Comparison of ENCODE assay signal across 15 cellular contexts in the genomic region with DNA sequence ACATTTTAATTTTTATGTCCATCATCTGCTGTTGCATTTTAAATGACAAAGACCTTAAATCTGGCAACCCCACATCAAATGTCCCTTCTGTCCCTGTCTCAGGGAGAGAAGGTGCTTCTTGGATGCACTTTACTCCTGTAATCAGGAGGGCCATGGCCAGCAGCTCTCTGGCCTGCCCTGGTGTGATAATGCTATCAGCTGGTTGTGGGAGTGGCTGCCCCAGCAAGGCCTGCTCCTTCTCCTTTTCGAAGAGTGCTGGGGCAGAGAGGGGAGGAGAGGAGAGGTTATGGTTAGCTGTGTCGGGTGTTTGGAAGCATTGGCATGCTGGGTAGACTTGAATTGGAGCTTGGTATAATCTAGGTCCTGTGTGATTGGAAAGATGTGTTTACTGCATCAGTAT. TPM values are rescaled to one million over a fixed set of nuclear protein-coding genes. Genes with fewer than 3 reads are reported as not detected.
A peak's percentile ranks its signal among the peaks of the same experiment; 100 is the strongest.
DNase-seq lines count a peak whose midpoint lies in the region; FAIRE-seq and TF ChIP-seq lines count a peak whose summit lies in the region.
"Had no signal": no experiment of that assay in that cellular context is flagged by ENCODE, and none has a peak within 500 bp of the region (broad histone marks: within the 10 kb centered on the region; RNA-seq: fewer than 3 reads in every experiment).

No MANE protein-coding gene starts in this region.

- H3K27me3 ChIP-seq in BE2C (no peaks in the 10 kb centered on the region), H1 (replicated peaks in 1 of 4; ENCODE audit: control insufficient read depth in 3 of 4, extremely low read depth in 1 of 4, insufficient read depth in 3 of 4, low read length in 3 of 4) (no peaks in the 10 kb centered on the region), spleen (replicated peaks in 1 of 7) (no peaks in the 10 kb centered on the region)
- H3K27me3 ChIP-seq: suprapubic skin had no signal

- no peak overlapping the region for H2BK12ac ChIP-seq in H1 (ENCODE audit: low read depth, low read length)

- H2BK20ac ChIP-seq in H1 (ENCODE audit: low read length) = no peak overlapping the region

- TF ChIP-seq POLR2A in H1 (IDR thresholded peaks at IDR 0.05; ENCODE audit: control extremely low read depth in 1 of 2, low read depth in 2 of 2, low read length in 2 of 2) (no peak), spleen (IDR thresholded peaks at IDR 0.05) (no peak)

- H3K27ac ChIP-seq in H1 (ENCODE audit: low read depth, low read length) (no peak overlapping the region), spleen (peak overlapping the region in 2 of 8 donors; percentile 0 to 23)
- H3K27ac ChIP-seq: epithelial cell of prostate, suprapubic skin had no signal

- no peak overlapping the region for H2BK15ac ChIP-seq in H1 (ENCODE audit: low read length)

- H3K36me3 ChIP-seq in BE2C (no peaks in the 10 kb centered on the region; the same call in 1 of the 2 replicates), H1 (ENCODE audit: control insufficient read depth in 2 of 4, insufficient read depth in 4 of 4, low read length in 3 of 4) (no peaks in the 10 kb centered on the region), spleen (peaks cover 0 to 10% (median 1%) of the 10 kb centered on the region in 6 donors)
- H3K36me3 ChIP-seq: suprapubic skin had no signal

- no peak overlapping the region for H2BK120ac ChIP-seq in H1 (replicated peaks; ENCODE audit: low read depth, low read length)

- DNase-seq in BE2C (peak; percentile 42), KBM-7 (peak; percentile 37), H1 (ENCODE audit: low read depth in 1 of 2, low spot score in 2 of 2) (no peak), myocyte (ENCODE audit: low read depth) (peak; percentile 49), GM13977 (ENCODE audit: low spot score) (no peak), hippocampal formation (lab: John Stamatoyannopoulos, UW) (no peak), spleen (no peak), DMS153 treated with DMSO at 0.1 percent for 48 hours (lab: John Stamatoyannopoulos, UW; ENCODE audit: unreplicated experiment) (no peak)
- DNase-seq: activated CD8-positive, alpha-beta memory T cell treated with anti-CD3 and anti-CD28 coated beads for 24 hours; activated naive CD4-positive, alpha-beta T cell; DMS79; NCI-H2107; NCI-H774 had no signal

- H3K14ac ChIP-seq in H1 (ENCODE audit: insufficient read length) = no peak overlapping the region

- no peak overlapping the region for H3K4me2 ChIP-seq in H1 (ENCODE audit: insufficient read depth in 1 of 2, low read depth in 2 of 2, low read length in 2 of 2)

- H2BK5ac ChIP-seq in H1 (ENCODE audit: low read depth, low read length) = 0 out of 2 replicates have a peak overlapping the region, but pooled peaks have one; percentile 22

- no peak for FAIRE-seq in H1 (lab: Jason Lieb, UNC)

- no peak for TF ChIP-seq EP300 in H1 (IDR thresholded peaks at IDR 0.05; ENCODE audit: borderline replicate concordance in 1 of 2, low read depth in 2 of 2, low read length in 2 of 2)

- peaks cover 32 to 89% of the 10 kb centered on the region in 2 experiments for H3K79me2 ChIP-seq in H1 (ENCODE audit: control insufficient read depth in 1 of 2, insufficient read depth in 2 of 2, low read length in 2 of 2)

- H3K4me3 ChIP-seq in BE2C (ENCODE audit: low read depth, low read length) (no peak overlapping the region), H1 (ENCODE audit: extremely low read depth in 1 of 4, insufficient read depth in 2 of 4, low read depth in 3 of 4, low read length in 4 of 4) (no peak overlapping the region), spleen (no peak overlapping the region)
- H3K4me3 ChIP-seq: suprapubic skin had no signal

- no peaks in the 10 kb centered on the region for H3K9me3 ChIP-seq in BE2C
- H3K9me3 ChIP-seq in H1 (ENCODE audit: insufficient read depth in 2 of 2, low read depth in 1 of 2, low read length in 1 of 2) = no peaks in the 10 kb centered on the region
- H3K9me3 ChIP-seq in spleen = no peaks in the 10 kb centered on the region
- H3K9me3 ChIP-seq: suprapubic skin had no signal

- no peak overlapping the region for H2AK5ac ChIP-seq in H1 (ENCODE audit: low read depth, low read length)

- CTCF ChIA-PET in H1 (lab: Charles Lee; ENCODE audit: partially characterized antibody) = interaction anchor here (1.1 to 5.8 kb wide), 5 partner anchors 10 to 158 kb away, joined by 3 to 28 read pairs (median 4); a partner anchor contains a TSS

- WGBS in H1 (ENCODE audit: extremely low coverage in 1 of 2, insufficient coverage in 1 of 2, insufficient read length in 1 of 2, insufficient replicate concordance in 2 of 2, low coverage in 1 of 2, low lambda C conversion rate in 2 of 2, missing lambda C conversion rate in 1 of 2), 2 experiments = 85% methylated on average over 2 of the region's 2 CpGs; no CpG with 5 or more reads in 1 of the 2 experiments
- 29 to 68% (median 58%) methylated on average over 2 of the region's 2 CpGs for WGBS in spleen, 5 donors

- H3K79me1 ChIP-seq in H1 (ENCODE audit: low read depth, low read length) = peaks cover 11% of the 10 kb centered on the region

- POLR2A ChIA-PET in H1 (lab: Charles Lee; ENCODE audit: partially characterized antibody) = interaction anchor here (0.6 to 11.8 kb wide), 4 partner anchors 11 to 72 kb away, joined by 3 to 224 read pairs (median 10); a partner anchor contains a TSS

- no peak overlapping the region for H2AFZ ChIP-seq in H1 (ENCODE audit: low read length)

- no peak overlapping the region for H4K91ac ChIP-seq in H1 (replicated peaks; ENCODE audit: insufficient read length, low read length)

- no peak overlapping the region for H3K18ac ChIP-seq in H1 (ENCODE audit: extremely low read depth, low read length)

- H3K56ac ChIP-seq in H1 (replicated peaks; ENCODE audit: insufficient read length, low read depth, low read length) = no peak overlapping the region

- in situ Hi-C loops in KBM-7 (cut with MboI; ENCODE audit: low pct_unique_long_range_greater_than_20kb, low sequenced_read_pairs) = no loop called here
- in situ Hi-C loops in GM13977 (cut with MboI; ENCODE audit: low pct_unique_long_range_greater_than_20kb, low sequenced_read_pairs, unreplicated experiment) = no loop called here

- H3K23ac ChIP-seq in H1 (ENCODE audit: insufficient read length) = no peak overlapping the region

- peaks cover 2% of the 10 kb centered on the region; the same call in 1 of the 2 replicates for H3K23me2 ChIP-seq in H1 (ENCODE audit: low read depth, low read length)

- TF ChIP-seq CTCF in BE2C (IDR thresholded peaks at IDR 0.05; ENCODE audit: low read depth, low read length) = no peak
- TF ChIP-seq CTCF in H1 (IDR thresholded peaks at IDR 0.05; ENCODE audit: control extremely low read depth in 1 of 3, insufficient read depth in 1 of 3, low read depth in 1 of 3, low read length in 3 of 3) = no peak
- no peak for TF ChIP-seq CTCF in GM13977 (IDR thresholded peaks at IDR 0.05; ENCODE audit: extremely low read depth, insufficient read depth, missing control alignments)
- no peak for TF ChIP-seq CTCF in spleen (IDR thresholded peaks at IDR 0.05 in 8 of 11, conservative IDR thresholded peaks at IDR 0.05 in 3 of 11)

- H3K4ac ChIP-seq in H1 (replicated peaks; ENCODE audit: insufficient read length, low read depth, low read length) = no peak overlapping the region

- H4K20me1 ChIP-seq in H1 (replicated peaks in 1 of 2; ENCODE audit: control insufficient read depth in 1 of 2, insufficient read depth in 2 of 2, low read length in 2 of 2) = peaks cover 17 to 21% of the 10 kb centered on the region in 2 experiments

- intact Hi-C loops in spleen (cut with DNase I; ENCODE audit: low total_unique reads) = no loop called here

- H4K5ac ChIP-seq in H1 (ENCODE audit: insufficient read length, low read depth, low read length) = no peak overlapping the region

- TF ChIP-seq RAD21 in H1 (IDR thresholded peaks at IDR 0.05 in 1 of 2, conservative IDR thresholded peaks at IDR 0.05 in 1 of 2; ENCODE audit: low read depth in 2 of 2, low read length in 2 of 2) = no peak

- H4K8ac ChIP-seq in H1 (ENCODE audit: extremely low read depth, insufficient read depth, low read length) = no peak overlapping the region

- H3K4me1 ChIP-seq in BE2C (peaks cover 22% of the 10 kb centered on the region), H1 (replicated peaks in 1 of 4; ENCODE audit: control insufficient read depth in 3 of 4, insufficient read depth in 4 of 4, low read length in 3 of 4) (peaks cover 19 to 43% (median 33%) of the 10 kb centered on the region in 4 experiments), spleen (peaks cover 9 to 98% (median 52%) of the 10 kb centered on the region in 6 donors)

- H3K9ac ChIP-seq in H1 (replicated peaks in 1 of 4; ENCODE audit: extremely low read depth in 1 of 4, low read depth in 3 of 4, low read length in 3 of 4) = no peak overlapping the region

TF ChIP-seq in H1, 55 proteins besides CTCF, POLR2A, EP300 and RAD21:
- no peak for TF ChIP-seq SP2 (IDR thresholded peaks at IDR 0.05; ENCODE audit: low read length)
- TF ChIP-seq CTBP2 (IDR thresholded peaks at IDR 0.05; ENCODE audit: borderline replicate concordance, insufficient read depth, insufficient read length, low read length) = no peak
TF ChIP-seq in H1: peak in this region for 0.

RNA-seq across cellular contexts. Expression of a gene that starts 12.8 kb away (rescaled TPM):
- 3.9 TPM for polyA plus RNA-seq in BE2C (2012; ENCODE audit: insufficient read depth, insufficient read length, low read depth)
- 45.5 and 48.9 TPM in 2 replicates for total RNA-seq in H1 (2021; fragmentation: NEBNext Ultra II Directional; extraction: Animal tissue kit (Norgen Biotek cat#: 25700))
- polyA plus RNA-seq in H1 (2011; rRNA removed) (12.5 and 13.2 TPM in 2 replicates), spleen (10 to 100 TPM in 1 of 3 donors, 1 to 10 TPM in 2; 1.2 to 17.7 (median 1.7) TPM)
- 12.7 TPM for polyA plus RNA-seq in H1 (2011; cell fraction: cytosol; rRNA removed)
- 28.6 TPM for polyA plus RNA-seq in H1 (2011; cell fraction: nucleus; rRNA removed)
- polyA plus RNA-seq in H1 (2012, experiment 1 of 2) = 12.5 to 15.8 TPM (median 12.7 TPM) in 4 replicates
- polyA plus RNA-seq in H1 (2012, experiment 2 of 2) = 7.8 TPM
- 8.5 TPM for polyA plus RNA-seq in H1 (2013, experiment 1 of 2)
- polyA plus RNA-seq in H1 (2013, experiment 2 of 2) = 7.6 TPM
- polyA minus RNA-seq in H1 (2011; rRNA and poly(A)+ RNA removed) = 64.5 and 70.8 TPM in 2 replicates
- 34.3 TPM for polyA minus RNA-seq in H1 (2011; cell fraction: cytosol; rRNA and poly(A)+ RNA removed)
- polyA minus RNA-seq in H1 (2011; cell fraction: nucleus; rRNA and poly(A)+ RNA removed) = 75.0 TPM
- total RNA-seq in myocyte (27.4 and 34.7 TPM in 2 replicates), spleen (100 to 1,000 TPM in 4 of 7 donors, 10 to 100 TPM in 3; 85.1 to 221 (median 103) TPM)
- 7.7 TPM for polyA plus RNA-seq in myocyte (2012)

Comparison
In these comparisons a context has a peak if more than half of its experiments do, and no peak if none do; other contexts are left out.
1. DNase-seq: peak in BE2C (single experiment), KBM-7 (single experiment) and myocyte (single experiment); none in H1 (0 of 2), GM13977 (single experiment), hippocampal formation (0 of 2), spleen (single experiment) and DMS153 treated with DMSO at 0.1 percent for 48 hours (single experiment).